In genomic region chr1:17596186-17596585, GRCh38 we compare ENCODE assay signal across 1 cellular context.
TF ChIP-seq lines count a peak whose summit lies in the region.

No MANE protein-coding gene starts in this region.

TF ChIP-seq in GM23338, 12 proteins besides CTCF, POLR2A, EP300 and RAD21 (continued from another document):
- TF ChIP-seq JUNB (IDR thresholded peaks at IDR 0.05; ENCODE audit: unreplicated experiment) (no peak), ZNF462 (CRISPR knock-in tag; IDR thresholded peaks at IDR 0.05) (no peak), CREB1 (CRISPR knock-in tag; IDR thresholded peaks at IDR 0.05; ENCODE audit: low read depth) (no peak), ETS1 (IDR thresholded peaks at IDR 0.05) (no peak), NANOG (IDR thresholded peaks at IDR 0.05; ENCODE audit: borderline replicate concordance) (no peak)
TF ChIP-seq in GM23338: peak in this region for 0.
